ENCODE assay signal across 18 cellular contexts in genomic region chr7:108293190-108293612, GRCh38.
DNase-seq lines count a peak whose midpoint lies in the region; ATAC-seq and TF ChIP-seq lines count a peak whose summit lies in the region.
"Had no signal": no experiment of that assay in that cellular context is flagged by ENCODE, and none has a peak within 500 bp of the region (broad histone marks: within the 10 kb centered on the region; RNA-seq: fewer than 3 reads in every experiment).

No MANE protein-coding gene starts in this region.

- ATAC-seq in left lobe of liver: peak; percentile 53
- ATAC-seq in GM21515 (IDR thresholded peaks at IDR 0.05; ENCODE audit: unreplicated experiment): no peak
- ATAC-seq in HG03439 (IDR thresholded peaks at IDR 0.05; ENCODE audit: unreplicated experiment): no peak
- ATAC-seq: gastroesophageal sphincter, T-helper 17 cell had no signal

- WGBS in suprapubic skin: 75% methylated on average over 7 of the region's 7 CpGs

- TF ChIP-seq POLR2A in suprapubic skin (IDR thresholded peaks at IDR 0.05): no peak

- no peaks in the 10 kb centered on the region for H3K27me3 ChIP-seq in suprapubic skin
- H3K27me3 ChIP-seq: gastroesophageal sphincter, transverse colon had no signal

- no peak overlapping the region for H3K4me3 ChIP-seq in suprapubic skin
- H3K4me3 ChIP-seq: gastroesophageal sphincter, prostate gland, transverse colon had no signal

- TF ChIP-seq EP300 in suprapubic skin (IDR thresholded peaks at IDR 0.05): no peak

- H3K36me3 ChIP-seq in suprapubic skin: no peaks in the 10 kb centered on the region
- H3K36me3 ChIP-seq: gastroesophageal sphincter, prostate gland, transverse colon had no signal

- no peak for TF ChIP-seq CTCF in suprapubic skin (IDR thresholded peaks at IDR 0.05)

- no peaks in the 10 kb centered on the region for H3K9me3 ChIP-seq in suprapubic skin
- H3K9me3 ChIP-seq: gastroesophageal sphincter, prostate gland, transverse colon had no signal

- DNase-seq in NCI-H2227 (lab: John Stamatoyannopoulos, UW; ENCODE audit: unreplicated experiment) (peak; percentile 30), NCI-H2227 treated with DMSO at 0.1 percent for 48 hours (lab: John Stamatoyannopoulos, UW) (no peak), astrocyte of the hippocampus (ENCODE audit: low read depth, low spot score) (peak; percentile 41), left lobe of liver (ENCODE audit: low spot score) (no peak), suprapubic skin (ENCODE audit: low spot score in 2 of 2) (no peak), SK-N-DZ (ENCODE audit: low spot score) (no peak)
- DNase-seq: activated effector memory CD4-positive, alpha-beta T cell treated with Interleukin-2 at 50 U/mL for 16 hours; amniotic stem cell; cerebellar nuclear complex; NCI-H187 treated with DMSO at 0.1 percent for 48 hours; SHP77; stimulated activated naive CD4-positive, alpha-beta T cell; T-helper 17 cell; transverse colon had no signal

- peak overlapping the region; percentile 9 for H3K27ac ChIP-seq in suprapubic skin
- H3K27ac ChIP-seq: gastroesophageal sphincter, prostate gland, transverse colon had no signal

- no peaks in the 10 kb centered on the region for H3K4me1 ChIP-seq in suprapubic skin
- H3K4me1 ChIP-seq: gastroesophageal sphincter, prostate gland had no signal

Comparison
In these comparisons a context has a peak if more than half of its experiments do, and no peak if none do; other contexts are left out.
1. DNase-seq: peak in NCI-H2227 (single experiment) and astrocyte of the hippocampus (single experiment); none in NCI-H2227 treated with DMSO at 0.1 percent for 48 hours (single experiment), left lobe of liver (single experiment), suprapubic skin (0 of 2) and SK-N-DZ (single experiment).